ENCODE assay signal across 8 cellular contexts in the genomic region with DNA sequence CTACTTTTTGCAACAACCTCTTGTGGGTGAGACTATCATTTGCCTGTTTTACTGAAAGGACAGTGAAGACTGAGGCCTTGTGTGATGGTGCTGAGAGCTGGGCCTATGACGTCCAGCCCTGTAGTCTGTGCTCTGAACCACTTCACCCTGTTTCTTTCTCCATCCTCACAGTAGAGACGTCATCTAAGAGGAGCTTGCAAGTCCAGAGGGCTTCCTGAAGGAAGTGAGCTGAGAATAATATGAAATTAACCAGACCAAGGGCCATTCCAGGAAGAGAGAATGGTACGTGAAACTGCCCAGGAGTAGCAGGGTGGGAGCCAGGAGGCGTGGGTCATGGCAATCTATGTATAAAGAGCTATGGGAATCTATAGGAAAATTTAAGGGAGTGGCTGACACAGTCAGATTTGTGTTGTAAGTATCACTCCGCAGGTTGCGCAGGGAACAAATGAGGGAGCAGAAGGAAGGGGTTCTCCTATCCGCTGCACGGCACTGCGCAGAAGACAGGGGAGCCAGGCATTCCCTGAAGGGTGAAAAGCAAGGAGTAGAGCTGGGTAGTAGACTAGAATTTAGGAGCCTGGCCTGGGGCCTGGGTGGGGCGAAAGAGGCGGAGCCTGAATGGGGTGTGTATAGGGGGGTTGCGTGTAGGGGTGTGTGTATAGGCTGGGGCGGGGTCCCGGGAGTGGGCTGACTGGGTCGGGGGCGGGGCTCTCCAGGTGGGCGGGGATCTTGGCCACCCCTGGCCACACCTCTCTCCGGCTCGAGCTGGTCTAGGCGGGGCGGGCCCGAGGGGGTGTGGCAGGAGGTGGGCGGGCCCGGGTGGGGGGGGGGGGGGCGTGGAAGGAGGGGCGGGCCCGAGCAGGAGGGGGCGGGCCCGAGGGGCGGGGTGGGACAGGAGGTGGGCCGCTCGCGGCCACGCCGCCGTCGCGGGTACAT. TPM values are rescaled to one million over a fixed set of nuclear protein-coding genes. Genes with fewer than 3 reads are reported as not detected.
DNase-seq lines count a peak whose midpoint lies in the region; ATAC-seq and TF ChIP-seq lines count a peak whose summit lies in the region.

A gene (plus strand): TSS at position 931 of the 933 bp plus-strand sequence. CDS start 2,688 bp downstream, outside the sequence.

- CTCF ChIA-PET in HEK293T (lab: Yijun Ruan, JAX) = interaction anchor here (1.5 to 7.1 kb wide), 3 partner anchors 14 to 81 kb away, joined by 4 to 59 read pairs (median 8); no protein-coding TSS in a partner anchor

- ATAC-seq in mucosa of descending colon = peak; percentile 79

- intact Hi-C loops in mucosa of descending colon (cut with DNase I, micrococcal nuclease) = no loop called here

- no peaks in the 10 kb centered on the region for H3K36me3 ChIP-seq in mucosa of descending colon (ENCODE audit: low read depth)

- DNase-seq in HEK293T (ENCODE audit: extremely low spot score) = peak; percentile 98
- DNase-seq in NCI-H2171 (lab: John Stamatoyannopoulos, UW) = peak; percentile 45
- DNase-seq in activated CD4-positive, alpha-beta T cell treated with anti-CD3 and anti-CD28 coated beads for 4 hours = peak; percentile 48 to 69
- peak; percentile 68 for DNase-seq in effector CD8-positive, alpha-beta T cell (lab: John Stamatoyannopoulos, UW)
- DNase-seq in mucosa of descending colon = peak; percentile 86 to 90 (median 88)
- peak; percentile 12 to 28 for DNase-seq in stimulated activated CD8-positive, alpha-beta memory T cell treated with anti-CD3 and anti-CD28 coated beads, Interleukin-7, amount 100 ng/mL, for 1 hour (ENCODE audit: low read depth in 2 of 2)
- DNase-seq in KG1 (lab: John Stamatoyannopoulos, UW) = no peak

- H3K4me3 ChIP-seq in GM08714 (ENCODE audit: low read length) (peak within 1 kb of the TSS; percentile 45; the same call in 1 of the 2 replicates), mucosa of descending colon (peak within 1 kb of the TSS; percentile 25)

- no peak for TF ChIP-seq CTCF in mucosa of descending colon (IDR thresholded peaks at IDR 0.05)

- POLR2A ChIA-PET in HEK293T (lab: Yijun Ruan, JAX) = interaction anchor here (0.5 to 1.3 kb wide), 4 partner anchors 9 to 425 kb away, joined by 3 to 4 read pairs (median 4); no protein-coding TSS in a partner anchor

- H3K4me1 ChIP-seq in mucosa of descending colon (ENCODE audit: low read depth) = peaks cover 31% of the 10 kb centered on the region

- H3K9me3 ChIP-seq in mucosa of descending colon = no peaks in the 10 kb centered on the region

TF ChIP-seq in HEK293T, 16 proteins besides CTCF, POLR2A, EP300 and RAD21:
- TF ChIP-seq HDGF (IDR thresholded peaks at IDR 0.05; ENCODE audit: borderline replicate concordance) (no peak), SUZ12 (IDR thresholded peaks at IDR 0.05) (no peak), L3MBTL2 (conservative IDR thresholded peaks at IDR 0.05) (no peak), SP1 (IDR thresholded peaks at IDR 0.05) (no peak), BHLHE40 (IDR thresholded peaks at IDR 0.05; ENCODE audit: borderline replicate concordance) (no peak), CTBP1 (IDR thresholded peaks at IDR 0.05; ENCODE audit: borderline replicate concordance) (no peak), NFRKB (IDR thresholded peaks at IDR 0.05) (no peak), FOXM1 (IDR thresholded peaks at IDR 0.05; ENCODE audit: borderline replicate concordance) (no peak), TARDBP (IDR thresholded peaks at IDR 0.05) (no peak)

RNA-seq across cellular contexts. Expression of the gene that starts here (rescaled TPM):
- 10 to 100 TPM; 25.3 to 60.3 (median 28.9) TPM for total RNA-seq in mucosa of descending colon
